9 cellular contexts compared by ENCODE assay signal in genomic region chr1:225880210-225880584, GRCh38. TPM values are rescaled to one million over a fixed set of nuclear protein-coding genes. Genes with fewer than 3 reads are reported as not detected.
DNase-seq lines count a peak whose midpoint lies in the region; ATAC-seq and TF ChIP-seq lines count a peak whose summit lies in the region.
"Had no signal": no experiment of that assay in that cellular context is flagged by ENCODE, and none has a peak within 500 bp of the region (broad histone marks: within the 10 kb centered on the region; RNA-seq: fewer than 3 reads in every experiment).

No MANE protein-coding gene starts in this region.

- H3K9me3 ChIP-seq in HUES6 (ENCODE audit: control insufficient read depth, insufficient read depth, low read depth, low read length) (no peaks in the 10 kb centered on the region), right cardiac atrium (ENCODE audit: control insufficient read depth, low read length) (no peaks in the 10 kb centered on the region)

- 0 out of 2 replicates have a peak, but pooled peaks cover 4% of the 10 kb centered on the region for H3K27me3 ChIP-seq in HUES6 (ENCODE audit: control insufficient read depth, insufficient read depth, low read length)
- no peaks in the 10 kb centered on the region for H3K27me3 ChIP-seq in right cardiac atrium (ENCODE audit: control insufficient read depth, insufficient read depth)

- peak; percentile 80 for DNase-seq in RPMI8226
- peak in 1 of 3 donors; percentile 66 for DNase-seq in right cardiac atrium
- no peak for DNase-seq in foreskin melanocyte
- DNase-seq: NCI-H1048 had no signal

- intact Hi-C loops in right cardiac atrium (cut with DNase I), result no loop called here

- no peak overlapping the region for H3K27ac ChIP-seq in HUES6 (ENCODE audit: low read depth, low read length)
- H3K27ac ChIP-seq in right cardiac atrium (ENCODE audit: low read length), result peak overlapping the region; percentile 28
- peak overlapping the region in 13 of 21 experiments; percentile 38 to 99 (median 90) for H3K27ac ChIP-seq in skin epidermis

- ATAC-seq in right cardiac atrium (no peak), GM18505 (IDR thresholded peaks at IDR 0.05; ENCODE audit: unreplicated experiment) (no peak), GM18520 (IDR thresholded peaks at IDR 0.05; ENCODE audit: unreplicated experiment) (no peak)

- H3K4me1 ChIP-seq in HUES6 (ENCODE audit: control insufficient read depth, insufficient read depth, low read length) (peaks cover 35% of the 10 kb centered on the region), right cardiac atrium (ENCODE audit: control insufficient read depth, insufficient read depth, low read length) (peaks cover 28% of the 10 kb centered on the region)

- TF ChIP-seq POLR2A in GM18505 (IDR thresholded peaks at IDR 0.05; ENCODE audit: borderline replicate concordance, extremely low read depth, insufficient read depth, insufficient read length), result no peak

- H3K9ac ChIP-seq in HUES6 (ENCODE audit: low read length), result peak overlapping the region; percentile 11

- 44% methylated on average over 2 of the region's 2 CpGs for WGBS in right cardiac atrium

- H3K4me3 ChIP-seq in HUES6 (ENCODE audit: low read depth, low read length), result peak overlapping the region; percentile 97; the same call in 1 of the 2 replicates
- no peak overlapping the region for H3K4me3 ChIP-seq in right cardiac atrium (ENCODE audit: low read length)
- peak overlapping the region in 2 of 7 experiments; percentile 92 to 98 for H3K4me3 ChIP-seq in skin epidermis

- peaks cover 24% of the 10 kb centered on the region for H3K36me3 ChIP-seq in HUES6 (ENCODE audit: control insufficient read depth, insufficient read depth, low read length)

RNA-seq across cellular contexts. Expression of gene TMEM63A, which starts 2.0 kb away (rescaled TPM):
- total RNA-seq in right cardiac atrium, result 10 to 100 TPM; 32.6 to 44.4 (median 37.9) TPM
- polyA plus RNA-seq in right cardiac atrium, result 29.3 TPM

RNA-seq across cellular contexts. Expression of gene LEFTY1, which starts 8.7 kb away (rescaled TPM):
- total RNA-seq in right cardiac atrium, result under 1 TPM; 0.24 to 0.54 (median 0.49) TPM
- polyA plus RNA-seq in right cardiac atrium, result 0.11 TPM
- total RNA-seq: mesenteric fat pad had no signal

RNA-seq across cellular contexts. Expression of gene PYCR2, which starts 43.9 kb away (rescaled TPM):
- 10 to 100 TPM; 57.4 to 72.0 (median 62.3) TPM for total RNA-seq in right cardiac atrium
- polyA plus RNA-seq in right cardiac atrium, result 76.9 TPM
